17 cellular contexts compared by ENCODE assay signal in genomic region chr3:13075318-13075717, GRCh38.
"Had no signal": no experiment of that assay in that cellular context is flagged by ENCODE, and none has a peak within 500 bp of the region (broad histone marks: within the 10 kb centered on the region; RNA-seq: fewer than 3 reads in every experiment).

No MANE protein-coding gene starts in this region.

- H3K27me3 ChIP-seq: dorsolateral prefrontal cortex had no signal

- ATAC-seq: activated T-cell treated with anti-CD3 and anti-CD28 coated beads, Interleukin-2, amount 50 U/mL, for 4 hours; left colon; mucosa of descending colon; stimulated activated naive CD8-positive, alpha-beta T cell treated with anti-CD3 and anti-CD28 coated beads, Interleukin-15, amount 100 ng/mL, for 72 hours had no signal

- H3K9me3 Mint-ChIP-seq: activated CD4-positive, alpha-beta memory T cell treated with anti-CD3 and anti-CD28 coated beads for 36 hours; activated T-cell treated with anti-CD3 and anti-CD28 coated beads, Interleukin-2, amount 50 U/mL, for 4 hours; nephron; stimulated activated naive CD8-positive, alpha-beta T cell treated with anti-CD3 and anti-CD28 coated beads, Interleukin-15, amount 100 ng/mL, for 72 hours had no signal

- H3K27ac Mint-ChIP-seq: activated CD4-positive, alpha-beta memory T cell treated with anti-CD3 and anti-CD28 coated beads for 36 hours; activated naive CD8-positive, alpha-beta T cell; nephron; stimulated activated naive CD8-positive, alpha-beta T cell treated with anti-CD3 and anti-CD28 coated beads, Interleukin-15, amount 100 ng/mL, for 72 hours had no signal

- H3K27ac ChIP-seq: esophagus muscularis mucosa, thoracic aorta, uterus had no signal

- H3K4me3 Mint-ChIP-seq: activated CD4-positive, alpha-beta memory T cell treated with anti-CD3 and anti-CD28 coated beads for 36 hours; activated naive CD8-positive, alpha-beta T cell; activated T-cell treated with anti-CD3 and anti-CD28 coated beads, Interleukin-2, amount 50 U/mL, for 4 hours; nephron; stimulated activated naive CD8-positive, alpha-beta T cell treated with anti-CD3 and anti-CD28 coated beads, Interleukin-15, amount 100 ng/mL, for 72 hours had no signal

- H3K36me3 ChIP-seq: esophagus muscularis mucosa, thoracic aorta, uterus had no signal

- DNase-seq: activated CD4-positive, alpha-beta memory T cell treated with anti-CD3 and anti-CD28 coated beads for 36 hours; activated CD4-positive, CD25-positive, alpha-beta regulatory T cell treated with anti-CD3 and anti-CD28 coated beads, Interleukin-2, amount 50 U/mL, for 72 hours; activated effector memory CD4-positive, alpha-beta T cell treated with anti-CD3 and anti-CD28 coated beads, Interleukin-2, amount 50 U/mL, for 16 hours; activated T-cell treated with anti-CD3 and anti-CD28 coated beads, Interleukin-2, amount 50 U/mL, for 4 hours; cerebellar nuclear complex; dorsolateral prefrontal cortex; head of caudate nucleus; left colon; stimulated activated CD4-positive, alpha-beta T cell treated with anti-CD3 and anti-CD28 coated beads, Interleukin-2, amount 100 ng/mL, for 48 hours; stimulated activated CD8-positive, alpha-beta memory T cell treated with anti-CD3 and anti-CD28 coated beads, Interleukin-4, amount 100 ng/mL, for 48 hours; stimulated activated naive CD8-positive, alpha-beta T cell treated with anti-CD3 and anti-CD28 coated beads, Interleukin-15, amount 100 ng/mL, for 72 hours; uterus had no signal

- H3K36me3 Mint-ChIP-seq: activated CD4-positive, alpha-beta memory T cell treated with anti-CD3 and anti-CD28 coated beads for 36 hours; activated naive CD8-positive, alpha-beta T cell had no signal

- H3K9me3 ChIP-seq: esophagus muscularis mucosa, mucosa of descending colon, thoracic aorta, uterus had no signal

- H3K27me3 Mint-ChIP-seq: activated naive CD8-positive, alpha-beta T cell had no signal

- H3K4me3 ChIP-seq: dorsolateral prefrontal cortex, esophagus muscularis mucosa, mucosa of descending colon, thoracic aorta, uterus had no signal
